ENCODE assay signal across 14 cellular contexts in genomic region chr20:63254536-63255384, GRCh38. TPM values are rescaled to one million over a fixed set of nuclear protein-coding genes. Genes with fewer than 3 reads are reported as not detected.
DNase-seq lines count a peak whose midpoint lies in the region; ATAC-seq, FAIRE-seq and TF ChIP-seq lines count a peak whose summit lies in the region.
"Had no signal": no experiment of that assay in that cellular context is flagged by ENCODE, and none has a peak within 500 bp of the region (broad histone marks: within the 10 kb centered on the region; RNA-seq: fewer than 3 reads in every experiment).

No MANE protein-coding gene starts in this region.

- no peak overlapping the region for H3K4me3 ChIP-seq in HepG2 (replicated peaks in 1 of 3; ENCODE audit: insufficient read depth in 1 of 3, low read depth in 2 of 3, low read length in 3 of 3)
- H3K4me3 ChIP-seq in right lobe of liver: no peak overlapping the region
- peak overlapping the region; percentile 70 for H3K4me3 ChIP-seq in coronary artery
- no peak overlapping the region for H3K4me3 ChIP-seq in mesendoderm (ENCODE audit: low read length)

- H2BK5ac ChIP-seq in mesendoderm (ENCODE audit: low read length): no peak overlapping the region

- no TSS peak for BruUV-seq in HepG2 (replicated peaks; lab: Mats Ljungman, UMichigan)

- no peak overlapping the region for H3K27ac Mint-ChIP-seq in activated CD4-positive, alpha-beta T cell treated with anti-CD3 and anti-CD28 coated beads, Interleukin-2, amount 10 ng/mL, durations not matched to agents 24 days and 14 days
- H3K27ac Mint-ChIP-seq: activated CD4-positive, alpha-beta memory T cell treated with anti-CD3 and anti-CD28 coated beads for 36 hours had no signal

- H2BK120ac ChIP-seq in mesendoderm (ENCODE audit: low read depth, low read length): no peak overlapping the region

- H2BK15ac ChIP-seq in mesendoderm (replicated peaks; ENCODE audit: low read depth): no peak overlapping the region

- no peak for TF ChIP-seq RAD21 in HepG2 (CRISPR knock-in tag; IDR thresholded peaks at IDR 0.05)

- no peak overlapping the region for H3K56ac ChIP-seq in mesendoderm (ENCODE audit: low read length)

- no peak for TF ChIP-seq CTCF in HepG2 (CRISPR knock-in tag; IDR thresholded peaks at IDR 0.05)
- no peak for TF ChIP-seq CTCF in right lobe of liver (IDR thresholded peaks at IDR 0.05)
- TF ChIP-seq CTCF in coronary artery (IDR thresholded peaks at IDR 0.05): no peak

- H3K4me1 ChIP-seq in HepG2 (ENCODE audit: insufficient read depth, low read length) (peaks cover 17% of the 10 kb centered on the region), right lobe of liver (no peaks in the 10 kb centered on the region), mesendoderm (ENCODE audit: control insufficient read depth, low read depth, low read length) (no peaks in the 10 kb centered on the region)

- H3K9me3 Mint-ChIP-seq in activated CD4-positive, alpha-beta T cell treated with anti-CD3 and anti-CD28 coated beads, Interleukin-2, amount 10 ng/mL, durations not matched to agents 24 days and 14 days: no peaks in the 10 kb centered on the region
- H3K9me3 Mint-ChIP-seq: activated CD4-positive, alpha-beta memory T cell treated with anti-CD3 and anti-CD28 coated beads for 36 hours had no signal

- POLR2A ChIA-PET in HepG2 (lab: Yijun Ruan, JAX): no interaction called here

- peak; percentile 25 for ATAC-seq in HepG2
- no peak for ATAC-seq in right lobe of liver
- no peak for ATAC-seq in HG03571 (IDR thresholded peaks at IDR 0.05; ENCODE audit: unreplicated experiment)

- no peaks in the 10 kb centered on the region for H3K79me1 ChIP-seq in mesendoderm (ENCODE audit: low read length)

- H3K36me3 ChIP-seq in HepG2 (replicated peaks in 1 of 2; ENCODE audit: control insufficient read depth in 1 of 2, insufficient read depth in 2 of 2, low read length in 2 of 2) (no peaks in the 10 kb centered on the region), right lobe of liver (no peaks in the 10 kb centered on the region), mesendoderm (ENCODE audit: control insufficient read depth, insufficient read depth, low read length) (no peaks in the 10 kb centered on the region)

- H3K79me2 ChIP-seq in HepG2 (ENCODE audit: insufficient read depth, low read length): no peaks in the 10 kb centered on the region
- no peaks in the 10 kb centered on the region for H3K79me2 ChIP-seq in mesendoderm (ENCODE audit: control insufficient read depth, insufficient read depth, low read length)

- H3K36me3 Mint-ChIP-seq in activated CD4-positive, alpha-beta T cell treated with anti-CD3 and anti-CD28 coated beads, Interleukin-2, amount 10 ng/mL, durations not matched to agents 24 days and 14 days (ENCODE audit: low read depth): no peaks in the 10 kb centered on the region
- H3K36me3 Mint-ChIP-seq: activated CD4-positive, alpha-beta memory T cell treated with anti-CD3 and anti-CD28 coated beads for 36 hours had no signal

- no peak overlapping the region for H3K4me2 ChIP-seq in HepG2 (ENCODE audit: low read depth, low read length)
- peak overlapping the region; percentile 18 for H3K4me2 ChIP-seq in mesendoderm (ENCODE audit: low read length)

- TF ChIP-seq POLR2A in HepG2 (IDR thresholded peaks at IDR 0.05; ENCODE audit: insufficient read depth in 1 of 2, low read depth in 2 of 2, low read length in 2 of 2) (no peak), right lobe of liver (IDR thresholded peaks at IDR 0.05) (no peak)

- no peak overlapping the region for H3K4ac ChIP-seq in mesendoderm (ENCODE audit: low read depth, low read length)

- no peak for TF ChIP-seq EP300 in HepG2 (IDR thresholded peaks at IDR 0.05; ENCODE audit: low read depth in 2 of 2, low read length in 2 of 2)
- no peak for TF ChIP-seq EP300 in HepG2 (CRISPR knock-in tag; IDR thresholded peaks at IDR 0.05; ENCODE audit: borderline replicate concordance)

- no peak overlapping the region for H2AK5ac ChIP-seq in mesendoderm (ENCODE audit: low read length)

- CTCF ChIA-PET in HepG2 (lab: Yijun Ruan, JAX; ENCODE audit: low intra/inter-chr PET ratio, low total read pairs): no interaction called here

- H2AFZ ChIP-seq in HepG2 (ENCODE audit: low read length): no peak overlapping the region

- peaks cover 34% of the 10 kb centered on the region for H3K27me3 Mint-ChIP-seq in activated CD4-positive, alpha-beta T cell treated with anti-CD3 and anti-CD28 coated beads, Interleukin-2, amount 10 ng/mL, durations not matched to agents 24 days and 14 days

- in situ Hi-C loops in HepG2 (cut with HindIII; ENCODE audit: extremely low pct_ligation_motif_present, low pct_unique_long_range_greater_than_20kb): no loop called here

- H3K27me3 ChIP-seq in HepG2 (ENCODE audit: control insufficient read depth in 1 of 2, insufficient read depth in 2 of 2, low read length in 2 of 2) (peaks cover 31 to 82% of the 10 kb centered on the region in 2 experiments), right lobe of liver (peaks cover 0 to 9% of the 10 kb centered on the region in 2 donors), mesendoderm (ENCODE audit: insufficient read depth, low read length, poor library complexity) (peaks cover 10% of the 10 kb centered on the region)

- no peak overlapping the region for H3K18ac ChIP-seq in mesendoderm (ENCODE audit: low read length)

- peaks cover 5% of the 10 kb centered on the region; the same call in 1 of the 2 replicates for H4K20me1 ChIP-seq in HepG2 (ENCODE audit: insufficient read depth, low read length)

- no peak overlapping the region for H3K23ac ChIP-seq in mesendoderm (ENCODE audit: low read length)

- WGBS in HepG2 (ENCODE audit: low lambda C conversion rate): 12% methylated on average over 35 of the region's 62 CpGs
- WGBS in right lobe of liver (ENCODE audit: insufficient coverage, low coverage, low lambda C conversion rate, missing lambda C conversion rate): 0% methylated on average over 3 of the region's 62 CpGs
- WGBS in mesendoderm (ENCODE audit: extremely low coverage, insufficient coverage, low lambda C conversion rate): no CpG with 5 or more reads among the region's 62 CpGs

- no peaks in the 10 kb centered on the region for H3K4me1 Mint-ChIP-seq in activated CD4-positive, alpha-beta T cell treated with anti-CD3 and anti-CD28 coated beads, Interleukin-2, amount 10 ng/mL, durations not matched to agents 24 days and 14 days

- no peak overlapping the region for H4K8ac ChIP-seq in mesendoderm (ENCODE audit: low read depth, low read length)

- H4K5ac ChIP-seq in mesendoderm (ENCODE audit: low read length): no peak overlapping the region

- H3K9me3 ChIP-seq in HepG2 (ENCODE audit: low read length) (no peaks in the 10 kb centered on the region), right lobe of liver (no peaks in the 10 kb centered on the region)

- intact Hi-C loops in HepG2 (cut with micrococcal nuclease; ENCODE audit: unreplicated experiment) (no loop called here), right lobe of liver (cut with DNase I) (no loop called here)
- intact Hi-C loops in activated CD4-positive, alpha-beta T cell treated with anti-CD3 and anti-CD28 coated beads, Interleukin-2, amount 10 ng/mL, durations not matched to agents 24 days and 14 days (cut with micrococcal nuclease): no loop called here

- no peak overlapping the region for H3K9ac ChIP-seq in HepG2 (ENCODE audit: insufficient read depth, low read depth, low read length)
- no peak overlapping the region for H3K9ac ChIP-seq in mesendoderm (ENCODE audit: low read length)

- DNase-seq in HepG2 (ENCODE audit: low spot score): no peak
- DNase-seq in right lobe of liver: no peak
- no peak for DNase-seq in coronary artery (ENCODE audit: low spot score)
- DNase-seq in mesendoderm: peak; percentile 43
- DNase-seq in urothelium cell line (ENCODE audit: low spot score): no peak
- no peak for DNase-seq in activated CD4-positive, alpha-beta T cell treated with anti-CD3 and anti-CD28 coated beads, Interleukin-2, amount 10 ng/mL, durations not matched to agents 24 days and 14 days
- no peak for DNase-seq in NCI-H1048 (lab: John Stamatoyannopoulos, UW)
- DNase-seq: activated CD4-positive, alpha-beta memory T cell treated with anti-CD3 and anti-CD28 coated beads for 36 hours; GF-D8; NCI-H345; T-helper 9 cell had no signal

- H3K27ac ChIP-seq in HepG2 (ENCODE audit: extremely low read length, insufficient read depth, low read length) (no peak overlapping the region), right lobe of liver (no peak overlapping the region), coronary artery (no peak overlapping the region), mesendoderm (ENCODE audit: low read depth, low read length) (no peak overlapping the region)

- FAIRE-seq in HepG2 (lab: Jason Lieb, UNC) (no peak), urothelium cell line (lab: Jason Lieb, UNC) (peak; percentile 75)

- no peak overlapping the region for H3K4me3 Mint-ChIP-seq in activated CD4-positive, alpha-beta T cell treated with anti-CD3 and anti-CD28 coated beads, Interleukin-2, amount 10 ng/mL, durations not matched to agents 24 days and 14 days
- H3K4me3 Mint-ChIP-seq: activated CD4-positive, alpha-beta memory T cell treated with anti-CD3 and anti-CD28 coated beads for 36 hours had no signal

RNA-seq across cellular contexts. Expression of gene NKAIN4, which starts 0.5 kb away (rescaled TPM):
- total RNA-seq in HepG2 (2016; rRNA removed; fragmentation: Illumina TruSeq; extraction: Trizol) (not detected in 2 replicates), right lobe of liver (not detected)
- not detected in 2 replicates for total RNA-seq in HepG2 (2016; cell fraction: cytosol; rRNA removed; fragmentation: Illumina TruSeq; extraction: Trizol; ENCODE audit: low read depth)
- not detected in 2 replicates for total RNA-seq in HepG2 (2016; cell fraction: insoluble cytoplasmic fraction; rRNA removed; fragmentation: Illumina TruSeq; extraction: Trizol)
- not detected in 2 replicates for total RNA-seq in HepG2 (2016; cell fraction: membrane; rRNA removed; fragmentation: Illumina TruSeq; extraction: Trizol)
- total RNA-seq in HepG2 (2016; cell fraction: nucleus; rRNA removed; fragmentation: Illumina TruSeq; extraction: Trizol): not detected in 2 replicates
- polyA plus RNA-seq in HepG2 (2011; rRNA removed): not detected in 2 replicates
- not detected in 2 replicates for polyA plus RNA-seq in HepG2 (2011; cell fraction: cytosol; rRNA removed)
- polyA plus RNA-seq in HepG2 (2011; cell fraction: nucleus; rRNA removed): not detected in 2 replicates
- 0.27 TPM in 1 of 2 replicates, not detected in the other for polyA plus RNA-seq in HepG2 (2012)
- polyA plus RNA-seq in HepG2 (2016; cell fraction: cytosol; fragmentation: Illumina TruSeq; extraction: Trizol; ENCODE audit: low read depth): not detected in 2 replicates
- not detected in 2 replicates for polyA plus RNA-seq in HepG2 (2016; cell fraction: insoluble cytoplasmic fraction; fragmentation: Illumina TruSeq; extraction: Trizol; ENCODE audit: low read depth)
- not detected in 2 replicates for polyA plus RNA-seq in HepG2 (2016; cell fraction: membrane; fragmentation: Illumina TruSeq; extraction: Trizol; ENCODE audit: low read depth)
- polyA plus RNA-seq in HepG2 (2016; cell fraction: nucleus; fragmentation: Illumina TruSeq; extraction: Trizol; ENCODE audit: insufficient read depth, low read depth): not detected in 2 replicates
- polyA minus RNA-seq in HepG2 (2011; rRNA and poly(A)+ RNA removed; ENCODE audit: low replicate concordance): not detected in 2 replicates
- not detected in 2 replicates for polyA minus RNA-seq in HepG2 (2011; cell fraction: cytosol; rRNA and poly(A)+ RNA removed)
- not detected in 2 replicates for polyA minus RNA-seq in HepG2 (2011; cell fraction: nucleus; rRNA and poly(A)+ RNA removed)
- polyA plus RNA-seq in mesendoderm (2013, experiment 1 of 2): 0.41 TPM
- 0.59 TPM for polyA plus RNA-seq in mesendoderm (2013, experiment 2 of 2)
- total RNA-seq in activated CD4-positive, alpha-beta T cell treated with anti-CD3 and anti-CD28 coated beads, Interleukin-2, amount 10 ng/mL, durations not matched to agents 24 days and 14 days: not detected in 2 replicates
- total RNA-seq: activated CD4-positive, alpha-beta memory T cell treated with anti-CD3 and anti-CD28 coated beads for 36 hours; RPMI7951 had no signal

RNA-seq across cellular contexts. Expression of gene ARFGAP1, which starts 17.9 kb away (rescaled TPM):
- total RNA-seq in HepG2 (2016; rRNA removed; fragmentation: Illumina TruSeq; extraction: Trizol) (51.4 and 132 TPM in 2 replicates), right lobe of liver (10 to 100 TPM; 17.4 to 42.8 (median 29.5) TPM)
- total RNA-seq in HepG2 (2016; cell fraction: cytosol; rRNA removed; fragmentation: Illumina TruSeq; extraction: Trizol; ENCODE audit: low read depth): 32.3 and 33.5 TPM in 2 replicates
- total RNA-seq in HepG2 (2016; cell fraction: insoluble cytoplasmic fraction; rRNA removed; fragmentation: Illumina TruSeq; extraction: Trizol): 44.4 and 147 TPM in 2 replicates
- total RNA-seq in HepG2 (2016; cell fraction: membrane; rRNA removed; fragmentation: Illumina TruSeq; extraction: Trizol): 36.6 and 38.2 TPM in 2 replicates
- 173 and 206 TPM in 2 replicates for total RNA-seq in HepG2 (2016; cell fraction: nucleus; rRNA removed; fragmentation: Illumina TruSeq; extraction: Trizol)
- polyA plus RNA-seq in HepG2 (2011; rRNA removed): 132 and 173 TPM in 2 replicates
- polyA plus RNA-seq in HepG2 (2011; cell fraction: cytosol; rRNA removed): 40.1 and 86.0 TPM in 2 replicates
- 1,804 and 3,077 TPM in 2 replicates for polyA plus RNA-seq in HepG2 (2011; cell fraction: nucleus; rRNA removed)
- polyA plus RNA-seq in HepG2 (2012): 112 and 149 TPM in 2 replicates
- polyA plus RNA-seq in HepG2 (2016; cell fraction: cytosol; fragmentation: Illumina TruSeq; extraction: Trizol; ENCODE audit: low read depth): 5.1 and 5.7 TPM in 2 replicates
- 47.2 and 54.2 TPM in 2 replicates for polyA plus RNA-seq in HepG2 (2016; cell fraction: insoluble cytoplasmic fraction; fragmentation: Illumina TruSeq; extraction: Trizol; ENCODE audit: low read depth)
- 13.3 and 16.2 TPM in 2 replicates for polyA plus RNA-seq in HepG2 (2016; cell fraction: membrane; fragmentation: Illumina TruSeq; extraction: Trizol; ENCODE audit: low read depth)
- polyA plus RNA-seq in HepG2 (2016; cell fraction: nucleus; fragmentation: Illumina TruSeq; extraction: Trizol; ENCODE audit: insufficient read depth, low read depth): 572 and 622 TPM in 2 replicates
- 69.2 and 278 TPM in 2 replicates for polyA minus RNA-seq in HepG2 (2011; rRNA and poly(A)+ RNA removed; ENCODE audit: low replicate concordance)
- polyA minus RNA-seq in HepG2 (2011; cell fraction: cytosol; rRNA and poly(A)+ RNA removed): 47.8 and 61.7 TPM in 2 replicates
- polyA minus RNA-seq in HepG2 (2011; cell fraction: nucleus; rRNA and poly(A)+ RNA removed): 203 and 232 TPM in 2 replicates
- 36.8 TPM for polyA plus RNA-seq in mesendoderm (2013, experiment 1 of 2)
- polyA plus RNA-seq in mesendoderm (2013, experiment 2 of 2): 36.1 TPM
- 97.0 and 98.2 TPM in 2 replicates for total RNA-seq in activated CD4-positive, alpha-beta T cell treated with anti-CD3 and anti-CD28 coated beads, Interleukin-2, amount 10 ng/mL, durations not matched to agents 24 days and 14 days

RNA-seq across cellular contexts. Expression of gene BIRC7, which starts 19.1 kb away (rescaled TPM):
- total RNA-seq in HepG2 (2016; rRNA removed; fragmentation: Illumina TruSeq; extraction: Trizol): 0.20 and 0.27 TPM in 2 replicates
- total RNA-seq in HepG2 (2016; cell fraction: cytosol; rRNA removed; fragmentation: Illumina TruSeq; extraction: Trizol; ENCODE audit: low read depth): not detected in 2 replicates
- 0.33 and 0.45 TPM in 2 replicates for total RNA-seq in HepG2 (2016; cell fraction: insoluble cytoplasmic fraction; rRNA removed; fragmentation: Illumina TruSeq; extraction: Trizol)
- 0.12 and 0.17 TPM in 2 replicates for total RNA-seq in HepG2 (2016; cell fraction: membrane; rRNA removed; fragmentation: Illumina TruSeq; extraction: Trizol)
- 0.28 and 0.53 TPM in 2 replicates for total RNA-seq in HepG2 (2016; cell fraction: nucleus; rRNA removed; fragmentation: Illumina TruSeq; extraction: Trizol)
- polyA plus RNA-seq in HepG2 (2011; rRNA removed): 5.1 and 8.6 TPM in 2 replicates
- 4.3 and 7.9 TPM in 2 replicates for polyA plus RNA-seq in HepG2 (2011; cell fraction: cytosol; rRNA removed)
- polyA plus RNA-seq in HepG2 (2011; cell fraction: nucleus; rRNA removed): 81.1 and 86.7 TPM in 2 replicates
- 2.6 and 6.6 TPM in 2 replicates for polyA plus RNA-seq in HepG2 (2012)
- polyA plus RNA-seq in HepG2 (2016; cell fraction: cytosol; fragmentation: Illumina TruSeq; extraction: Trizol; ENCODE audit: low read depth): 0.14 TPM in 1 of 2 replicates, not detected in the other
- polyA plus RNA-seq in HepG2 (2016; cell fraction: insoluble cytoplasmic fraction; fragmentation: Illumina TruSeq; extraction: Trizol; ENCODE audit: low read depth): 0.37 TPM in 1 of 2 replicates, not detected in the other
- 0.29 TPM in 1 of 2 replicates, not detected in the other for polyA plus RNA-seq in HepG2 (2016; cell fraction: membrane; fragmentation: Illumina TruSeq; extraction: Trizol; ENCODE audit: low read depth)
- polyA plus RNA-seq in HepG2 (2016; cell fraction: nucleus; fragmentation: Illumina TruSeq; extraction: Trizol; ENCODE audit: insufficient read depth, low read depth): 0.62 and 0.85 TPM in 2 replicates
- polyA minus RNA-seq in HepG2 (2011; rRNA and poly(A)+ RNA removed; ENCODE audit: low replicate concordance): 0.37 and 4.3 TPM in 2 replicates
- 2.0 and 2.2 TPM in 2 replicates for polyA minus RNA-seq in HepG2 (2011; cell fraction: cytosol; rRNA and poly(A)+ RNA removed)
- polyA minus RNA-seq in HepG2 (2011; cell fraction: nucleus; rRNA and poly(A)+ RNA removed): 6.4 and 9.9 TPM in 2 replicates
- total RNA-seq in right lobe of liver: not detected
- polyA plus RNA-seq in mesendoderm (2013, experiment 1 of 2): not detected
- polyA plus RNA-seq in mesendoderm (2013, experiment 2 of 2): not detected
- total RNA-seq in activated CD4-positive, alpha-beta T cell treated with anti-CD3 and anti-CD28 coated beads, Interleukin-2, amount 10 ng/mL, durations not matched to agents 24 days and 14 days: not detected in 2 replicates
- total RNA-seq: activated CD4-positive, alpha-beta memory T cell treated with anti-CD3 and anti-CD28 coated beads for 36 hours; cerebellum; RPMI7951 had no signal

RNA-seq across cellular contexts. Expression of gene COL20A1, which starts 38.2 kb away (rescaled TPM):
- not detected in 2 replicates for total RNA-seq in HepG2 (2016; rRNA removed; fragmentation: Illumina TruSeq; extraction: Trizol)
- not detected in 2 replicates for total RNA-seq in HepG2 (2016; cell fraction: cytosol; rRNA removed; fragmentation: Illumina TruSeq; extraction: Trizol; ENCODE audit: low read depth)
- not detected in 2 replicates for total RNA-seq in HepG2 (2016; cell fraction: insoluble cytoplasmic fraction; rRNA removed; fragmentation: Illumina TruSeq; extraction: Trizol)
- total RNA-seq in HepG2 (2016; cell fraction: membrane; rRNA removed; fragmentation: Illumina TruSeq; extraction: Trizol): not detected in 2 replicates
- total RNA-seq in HepG2 (2016; cell fraction: nucleus; rRNA removed; fragmentation: Illumina TruSeq; extraction: Trizol): not detected in 2 replicates
- 0.03 TPM in 1 of 2 replicates, not detected in the other for polyA plus RNA-seq in HepG2 (2011; rRNA removed)
- 0.03 TPM in 1 of 2 replicates, not detected in the other for polyA plus RNA-seq in HepG2 (2011; cell fraction: cytosol; rRNA removed)
- 0.09 and 0.14 TPM in 2 replicates for polyA plus RNA-seq in HepG2 (2011; cell fraction: nucleus; rRNA removed)
- not detected in 2 replicates for polyA plus RNA-seq in HepG2 (2012)
- polyA plus RNA-seq in HepG2 (2016; cell fraction: cytosol; fragmentation: Illumina TruSeq; extraction: Trizol; ENCODE audit: low read depth): not detected in 2 replicates
- polyA plus RNA-seq in HepG2 (2016; cell fraction: insoluble cytoplasmic fraction; fragmentation: Illumina TruSeq; extraction: Trizol; ENCODE audit: low read depth): not detected in 2 replicates
- polyA plus RNA-seq in HepG2 (2016; cell fraction: membrane; fragmentation: Illumina TruSeq; extraction: Trizol; ENCODE audit: low read depth): not detected in 2 replicates
- polyA plus RNA-seq in HepG2 (2016; cell fraction: nucleus; fragmentation: Illumina TruSeq; extraction: Trizol; ENCODE audit: insufficient read depth, low read depth): not detected in 2 replicates
- polyA minus RNA-seq in HepG2 (2011; rRNA and poly(A)+ RNA removed; ENCODE audit: low replicate concordance): not detected in 2 replicates
- polyA minus RNA-seq in HepG2 (2011; cell fraction: cytosol; rRNA and poly(A)+ RNA removed): not detected in 2 replicates
- under 0.01 and 0.12 TPM in 2 replicates for polyA minus RNA-seq in HepG2 (2011; cell fraction: nucleus; rRNA and poly(A)+ RNA removed)
- not detected for total RNA-seq in right lobe of liver
- 0.04 TPM for polyA plus RNA-seq in mesendoderm (2013, experiment 1 of 2)
- polyA plus RNA-seq in mesendoderm (2013, experiment 2 of 2): 0.04 TPM
- total RNA-seq in activated CD4-positive, alpha-beta T cell treated with anti-CD3 and anti-CD28 coated beads, Interleukin-2, amount 10 ng/mL, durations not matched to agents 24 days and 14 days: not detected in 2 replicates
- total RNA-seq: activated CD4-positive, alpha-beta memory T cell treated with anti-CD3 and anti-CD28 coated beads for 36 hours; RPMI7951 had no signal

RNA-seq across cellular contexts. Expression of gene YTHDF1, which starts 38.8 kb away (rescaled TPM):
- total RNA-seq in HepG2 (2016; rRNA removed; fragmentation: Illumina TruSeq; extraction: Trizol) (37.7 and 39.8 TPM in 2 replicates), right lobe of liver (10 to 100 TPM; 16.4 to 23.6 (median 21.1) TPM)
- 15.1 and 15.2 TPM in 2 replicates for total RNA-seq in HepG2 (2016; cell fraction: cytosol; rRNA removed; fragmentation: Illumina TruSeq; extraction: Trizol; ENCODE audit: low read depth)
- 35.8 and 37.7 TPM in 2 replicates for total RNA-seq in HepG2 (2016; cell fraction: insoluble cytoplasmic fraction; rRNA removed; fragmentation: Illumina TruSeq; extraction: Trizol)
- total RNA-seq in HepG2 (2016; cell fraction: membrane; rRNA removed; fragmentation: Illumina TruSeq; extraction: Trizol): 41.8 and 42.4 TPM in 2 replicates
- total RNA-seq in HepG2 (2016; cell fraction: nucleus; rRNA removed; fragmentation: Illumina TruSeq; extraction: Trizol): 28.2 and 31.2 TPM in 2 replicates
- polyA plus RNA-seq in HepG2 (2011; rRNA removed): 34.5 and 36.4 TPM in 2 replicates
- polyA plus RNA-seq in HepG2 (2011; cell fraction: cytosol; rRNA removed): 27.2 and 28.5 TPM in 2 replicates
- 36.7 and 41.9 TPM in 2 replicates for polyA plus RNA-seq in HepG2 (2011; cell fraction: nucleus; rRNA removed)
- 36.8 and 38.5 TPM in 2 replicates for polyA plus RNA-seq in HepG2 (2012)
- polyA plus RNA-seq in HepG2 (2016; cell fraction: cytosol; fragmentation: Illumina TruSeq; extraction: Trizol; ENCODE audit: low read depth): 9.5 and 11.3 TPM in 2 replicates
- 51.6 and 60.0 TPM in 2 replicates for polyA plus RNA-seq in HepG2 (2016; cell fraction: insoluble cytoplasmic fraction; fragmentation: Illumina TruSeq; extraction: Trizol; ENCODE audit: low read depth)
- polyA plus RNA-seq in HepG2 (2016; cell fraction: membrane; fragmentation: Illumina TruSeq; extraction: Trizol; ENCODE audit: low read depth): 29.6 and 31.9 TPM in 2 replicates
- polyA plus RNA-seq in HepG2 (2016; cell fraction: nucleus; fragmentation: Illumina TruSeq; extraction: Trizol; ENCODE audit: insufficient read depth, low read depth): 75.9 and 78.1 TPM in 2 replicates
- 40.3 and 47.9 TPM in 2 replicates for polyA minus RNA-seq in HepG2 (2011; rRNA and poly(A)+ RNA removed; ENCODE audit: low replicate concordance)
- 30.1 and 32.4 TPM in 2 replicates for polyA minus RNA-seq in HepG2 (2011; cell fraction: cytosol; rRNA and poly(A)+ RNA removed)
- 17.8 and 21.1 TPM in 2 replicates for polyA minus RNA-seq in HepG2 (2011; cell fraction: nucleus; rRNA and poly(A)+ RNA removed)
- 54.2 TPM for polyA plus RNA-seq in mesendoderm (2013, experiment 1 of 2)
- polyA plus RNA-seq in mesendoderm (2013, experiment 2 of 2): 53.8 TPM
- 44.5 and 48.6 TPM in 2 replicates for total RNA-seq in activated CD4-positive, alpha-beta T cell treated with anti-CD3 and anti-CD28 coated beads, Interleukin-2, amount 10 ng/mL, durations not matched to agents 24 days and 14 days
